In genomic region chr11:12918667-12919066, GRCh38 we compare ENCODE assay signal across 23 cellular contexts.
DNase-seq lines count a peak whose midpoint lies in the region; ATAC-seq, FAIRE-seq and TF ChIP-seq lines count a peak whose summit lies in the region.
"Had no signal": no experiment of that assay in that cellular context is flagged by ENCODE, and none has a peak within 500 bp of the region (broad histone marks: within the 10 kb centered on the region; RNA-seq: fewer than 3 reads in every experiment).

No MANE protein-coding gene starts in this region.

- H3K9me3 ChIP-seq in A549: no peaks in the 10 kb centered on the region
- H3K9me3 ChIP-seq in K562 (replicated peaks; ENCODE audit: control insufficient read depth, insufficient read depth, low read depth, low read length): no peaks in the 10 kb centered on the region
- no peaks in the 10 kb centered on the region for H3K9me3 ChIP-seq in keratinocyte (ENCODE audit: control insufficient read depth, low read depth, low read length)
- H3K9me3 ChIP-seq in T-helper 17 cell (ENCODE audit: control insufficient read depth, low read length, poor library complexity, severe bottlenecking): no peaks in the 10 kb centered on the region
- H3K9me3 ChIP-seq: BLaER1 treated with 17β-estradiol and CSF1 and Interleukin-3, amounts not matched to agents 10 nM and 100 nM; Caco-2 had no signal

- H3K27ac Mint-ChIP-seq in T-helper 17 cell: no peak overlapping the region
- H3K27ac Mint-ChIP-seq: B cell; CD4-positive, alpha-beta T cell; CD8-positive, alpha-beta T cell had no signal

- H3K36me3 Mint-ChIP-seq in T-helper 17 cell (ENCODE audit: low read depth): no peaks in the 10 kb centered on the region
- H3K36me3 Mint-ChIP-seq: CD8-positive, alpha-beta T cell had no signal

- FAIRE-seq in A549 (lab: Jason Lieb, UNC) (peak; percentile 74), GM12892 (lab: Jason Lieb, UNC) (peak; percentile 63), K562 (lab: Jason Lieb, UNC) (peak; percentile 26), keratinocyte (lab: Jason Lieb, UNC) (peak; percentile 57)
- FAIRE-seq: A204.1, D721Med, G401.6, GM12891, GM18507 had no signal

- no peak overlapping the region for H3K4me3 ChIP-seq in A549
- no peak overlapping the region for H3K4me3 ChIP-seq in K562
- H3K4me3 ChIP-seq in keratinocyte (ENCODE audit: control insufficient read depth in 2 of 3, extremely low read depth in 1 of 3, insufficient read depth in 2 of 3, low read depth in 1 of 3, low read length in 3 of 3): no peak overlapping the region
- no peak overlapping the region for H3K4me3 ChIP-seq in H7 (ENCODE audit: insufficient read depth, low read depth, low read length)
- H3K4me3 ChIP-seq: BLaER1 treated with 17β-estradiol and CSF1 and Interleukin-3, amounts not matched to agents 10 nM and 100 nM had no signal

- H3K9ac ChIP-seq in K562 (ENCODE audit: insufficient read depth in 1 of 2, low read depth in 2 of 2, low read length in 2 of 2): no peak overlapping the region
- no peak overlapping the region for H3K9ac ChIP-seq in keratinocyte (ENCODE audit: control insufficient read depth, extremely low read depth, insufficient read depth, low read length)
- H3K9ac ChIP-seq: BLaER1 treated with 17β-estradiol and CSF1 and Interleukin-3, amounts not matched to agents 10 nM and 100 nM had no signal

- H3K4me3 Mint-ChIP-seq in T-helper 17 cell: no peak overlapping the region
- H3K4me3 Mint-ChIP-seq: B cell; CD4-positive, alpha-beta T cell; CD8-positive, alpha-beta T cell had no signal

- peaks cover 32% of the 10 kb centered on the region for H3K27me3 Mint-ChIP-seq in T-helper 17 cell

- H3K9me1 ChIP-seq in K562 (ENCODE audit: control insufficient read depth, insufficient read depth, low read length) (no peaks in the 10 kb centered on the region), keratinocyte (ENCODE audit: control insufficient read depth, extremely low read depth, insufficient read depth, low read length) (peaks cover 2% of the 10 kb centered on the region)

- in situ Hi-C loops in K562 (cut with MboI): loop anchor here (10.0 kb wide), 1 partner anchor 426 kb away; no protein-coding TSS in a partner anchor

- TF ChIP-seq RAD21 in A549 (conservative IDR thresholded peaks at IDR 0.05 in 1 of 2, IDR thresholded peaks at IDR 0.05 in 1 of 2) (no peak), K562 (CRISPR knock-in tag; conservative IDR thresholded peaks at IDR 0.05 in 1 of 2, IDR thresholded peaks at IDR 0.05 in 1 of 2) (no peak)

- TF ChIP-seq POLR2A in A549 (IDR thresholded peaks at IDR 0.05; ENCODE audit: low read length): no peak
- no peak for TF ChIP-seq POLR2A in GM12892 (IDR thresholded peaks at IDR 0.05; ENCODE audit: low read depth, low read length)
- TF ChIP-seq POLR2A in K562 (conservative IDR thresholded peaks at IDR 0.05): no peak

- TF ChIP-seq EP300 in A549 (IDR thresholded peaks at IDR 0.05): no peak
- no peak for TF ChIP-seq EP300 in K562 (IDR thresholded peaks at IDR 0.05; ENCODE audit: low read length)

- no peaks in the 10 kb centered on the region for H3K4me1 Mint-ChIP-seq in T-helper 17 cell
- H3K4me1 Mint-ChIP-seq: B cell had no signal

- ATAC-seq in A549: no peak
- no peak for ATAC-seq in K562
- no peak for ATAC-seq in T-helper 17 cell
- ATAC-seq: CD8-positive, alpha-beta T cell had no signal

- dilution Hi-C loops in keratinocyte (cut with MboI; ENCODE audit: extremely low pct_ligation_motif_present, low sequenced_read_pairs): no loop called here

- H3K79me2 ChIP-seq in K562 (ENCODE audit: control insufficient read depth, insufficient read depth, low read length) (no peaks in the 10 kb centered on the region), keratinocyte (ENCODE audit: control insufficient read depth, insufficient read depth, low read length) (no peaks in the 10 kb centered on the region)

- intact Hi-C loops in K562 (cut with micrococcal nuclease): no loop called here

- H3K27ac ChIP-seq in A549 (no peak overlapping the region), K562 (ENCODE audit: extremely low read depth, low read depth, low read length) (no peak overlapping the region), keratinocyte (ENCODE audit: control insufficient read depth, insufficient read depth, low read length) (no peak overlapping the region)
- H3K27ac ChIP-seq: BLaER1 treated with 17β-estradiol and CSF1 and Interleukin-3, amounts not matched to agents 10 nM and 100 nM; C4-2B had no signal

- H3K36me3 ChIP-seq in K562 (ENCODE audit: control insufficient read depth, insufficient read depth, low read length) (0 out of 3 replicates have a peak, but pooled peaks cover 5% of the 10 kb centered on the region), keratinocyte (ENCODE audit: control insufficient read depth in 2 of 2, extremely low read depth in 1 of 2, insufficient read depth in 2 of 2, low read length in 2 of 2) (peaks cover 0 to 26% of the 10 kb centered on the region in 2 experiments), H7 (replicated peaks; ENCODE audit: control insufficient read depth, insufficient read depth, low read length) (no peaks in the 10 kb centered on the region; the same call in none of the 2 replicates)
- H3K36me3 ChIP-seq: BLaER1 treated with 17β-estradiol and CSF1 and Interleukin-3, amounts not matched to agents 10 nM and 100 nM had no signal

- H3K4me2 ChIP-seq in A549 (no peak overlapping the region), K562 (ENCODE audit: insufficient read depth, low read length) (no peak overlapping the region), keratinocyte (ENCODE audit: control insufficient read depth, extremely low read depth, insufficient read depth, low read depth, low read length) (no peak overlapping the region)
- H3K4me2 ChIP-seq: BLaER1 treated with 17β-estradiol and CSF1 and Interleukin-3, amounts not matched to agents 10 nM and 100 nM had no signal

- no peak for TF ChIP-seq CTCF in A549 (IDR thresholded peaks at IDR 0.05)
- TF ChIP-seq CTCF in K562 (IDR thresholded peaks at IDR 0.05 in 2 of 3, conservative IDR thresholded peaks at IDR 0.05 in 1 of 3; ENCODE audit: insufficient read depth in 2 of 3, low read depth in 1 of 3, low read length in 3 of 3): no peak
- no peak for TF ChIP-seq CTCF in keratinocyte (optimal IDR thresholded peaks at IDR 0.05 in 1 of 3, IDR thresholded peaks at IDR 0.05 in 1 of 3, conservative IDR thresholded peaks at IDR 0.05 in 1 of 3; ENCODE audit: extremely low read depth in 1 of 3, insufficient read depth in 2 of 3, low read length in 3 of 3)

- H4K20me1 ChIP-seq in K562 (replicated peaks; ENCODE audit: control insufficient read depth, insufficient read depth, low read length) (no peaks in the 10 kb centered on the region), keratinocyte (ENCODE audit: control insufficient read depth, extremely low read depth, insufficient read depth, low read length) (peaks cover 4% of the 10 kb centered on the region)
- H4K20me1 ChIP-seq: BLaER1 treated with 17β-estradiol and CSF1 and Interleukin-3, amounts not matched to agents 10 nM and 100 nM had no signal

- POLR2A ChIA-PET in A549 (lab: Yijun Ruan, JAX): no interaction called here
- POLR2A ChIA-PET in K562 (lab: Yijun Ruan, JAX): interaction anchor here (1.3 kb wide), 1 partner anchor 20 kb away, joined by 5 read pairs; no protein-coding TSS in a partner anchor

- CTCF ChIA-PET in A549 (lab: Yijun Ruan, JAX) (interaction anchor here (2.0 to 2.5 kb wide), 2 partner anchors 588 to 630 kb away, joined by 5 to 7 read pairs; no protein-coding TSS in a partner anchor), K562 (lab: Yijun Ruan, JAX; ENCODE audit: low intra/inter-chr PET ratio) (no interaction called here)

- H3K27me3 ChIP-seq in K562 (ENCODE audit: control insufficient read depth in 2 of 2, insufficient read depth in 2 of 2, low read length in 2 of 2): no peaks in the 10 kb centered on the region
- no peaks in the 10 kb centered on the region for H3K27me3 ChIP-seq in keratinocyte (ENCODE audit: control insufficient read depth, extremely low read depth, insufficient read depth, low read length)
- no peaks in the 10 kb centered on the region for H3K27me3 ChIP-seq in H7 (ENCODE audit: control insufficient read depth, insufficient read depth, low read length)
- H3K27me3 ChIP-seq: BLaER1 treated with 17β-estradiol and CSF1 and Interleukin-3, amounts not matched to agents 10 nM and 100 nM had no signal

- no TSS peak for BruUV-seq in K562 (replicated peaks; lab: Mats Ljungman, UMichigan)

- 97% methylated on average over 4 of the region's 4 CpGs for WGBS in A549 (ENCODE audit: missing lambda C conversion rate)
- WGBS in K562 (ENCODE audit: insufficient coverage, low coverage, missing lambda C conversion rate): 70% methylated on average over 4 of the region's 4 CpGs

- H3K4me1 ChIP-seq in A549: no peaks in the 10 kb centered on the region
- H3K4me1 ChIP-seq in K562 (replicated peaks in 1 of 2; ENCODE audit: control insufficient read depth in 2 of 2, insufficient read depth in 2 of 2, low read length in 2 of 2): 0 out of 5 replicates have a peak, but pooled peaks cover 0 to 4% of the 10 kb centered on the region in 2 experiments
- H3K4me1 ChIP-seq in keratinocyte (ENCODE audit: control insufficient read depth, extremely low read depth, insufficient read depth, low read length): peaks cover 2% of the 10 kb centered on the region
- H3K4me1 ChIP-seq: BLaER1 treated with 17β-estradiol and CSF1 and Interleukin-3, amounts not matched to agents 10 nM and 100 nM; Caco-2 had no signal

- no peak overlapping the region for H2AFZ ChIP-seq in K562 (ENCODE audit: low read depth, low read length)
- no peak overlapping the region for H2AFZ ChIP-seq in keratinocyte (ENCODE audit: control insufficient read depth, low read length)

- no peak for DNase-seq in A549 (ENCODE audit: low read depth in 1 of 2, low spot score in 1 of 2)
- DNase-seq in GM12892 (ENCODE audit: insufficient read length): no peak
- no peak for DNase-seq in K562 (ENCODE audit: extremely low read depth in 1 of 4, low spot score in 3 of 4)
- DNase-seq in keratinocyte (ENCODE audit: low read depth, low spot score): no peak
- no peak for DNase-seq in H7
- no peak for DNase-seq in T-helper 17 cell
- DNase-seq in NOMO-1 (lab: John Stamatoyannopoulos, UW; ENCODE audit: unreplicated experiment in 2 of 2): no peak
- DNase-seq: 8988T; AML-193; Caco-2; Calu3; CD4-positive, alpha-beta T cell; CD8-positive, alpha-beta T cell; DMS79 treated with DMSO at 0.1 percent for 48 hours; GF-D8 had no signal

TF ChIP-seq in A549, 52 proteins besides CTCF, POLR2A, EP300 and RAD21:
- TF ChIP-seq BHLHE40 (IDR thresholded peaks at IDR 0.05; ENCODE audit: low read depth, low read length) (no peak), MAFK (IDR thresholded peaks at IDR 0.05; ENCODE audit: partially characterized antibody) (peak; percentile 96)

TF ChIP-seq in K562, 482 proteins besides CTCF, POLR2A, EP300 and RAD21 (continues in another document):
- TF ChIP-seq, protein P1, sequence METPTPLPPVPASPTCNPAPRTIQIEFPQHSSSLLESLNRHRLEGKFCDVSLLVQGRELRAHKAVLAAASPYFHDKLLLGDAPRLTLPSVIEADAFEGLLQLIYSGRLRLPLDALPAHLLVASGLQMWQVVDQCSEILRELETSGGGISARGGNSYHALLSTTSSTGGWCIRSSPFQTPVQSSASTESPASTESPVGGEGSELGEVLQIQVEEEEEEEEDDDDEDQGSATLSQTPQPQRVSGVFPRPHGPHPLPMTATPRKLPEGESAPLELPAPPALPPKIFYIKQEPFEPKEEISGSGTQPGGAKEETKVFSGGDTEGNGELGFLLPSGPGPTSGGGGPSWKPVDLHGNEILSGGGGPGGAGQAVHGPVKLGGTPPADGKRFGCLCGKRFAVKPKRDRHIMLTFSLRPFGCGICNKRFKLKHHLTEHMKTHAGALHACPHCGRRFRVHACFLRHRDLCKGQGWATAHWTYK (CRISPR knock-in tag; IDR thresholded peaks at IDR 0.05): no peak

Comparison
In these comparisons a context has a peak if more than half of its experiments do, and no peak if none do; other contexts are left out.
1. Of the 35 proteins assayed by ChIP-seq in both K562 and A549: peak only in K562: none; only in A549: none; in both: MAFK; in neither: 34.